21 cellular contexts compared by ENCODE assay signal in the genomic region with DNA sequence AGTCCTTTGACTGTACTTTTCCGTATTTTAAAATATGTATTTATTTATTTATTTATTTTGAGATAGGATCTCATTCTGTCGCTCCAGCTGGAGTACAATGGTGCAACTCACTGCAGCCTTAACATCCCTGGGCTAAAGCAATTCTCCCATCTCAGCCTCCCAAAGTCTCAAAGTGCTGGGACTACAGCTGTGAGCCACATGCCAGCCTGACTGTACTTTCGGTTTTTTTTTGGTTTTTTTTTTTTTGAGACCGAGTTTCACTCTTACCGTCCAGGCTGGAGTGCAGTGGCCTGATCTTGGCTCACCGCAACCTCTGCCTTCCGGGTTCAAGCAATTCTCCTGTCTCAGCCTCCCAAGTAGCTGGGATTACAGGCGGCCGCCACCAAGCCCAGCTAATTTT. TPM values are rescaled to one million over a fixed set of nuclear protein-coding genes. Genes with fewer than 3 reads are reported as not detected.
DNase-seq lines count a peak whose midpoint lies in the region; ATAC-seq, FAIRE-seq and TF ChIP-seq lines count a peak whose summit lies in the region.
"Had no signal": no experiment of that assay in that cellular context is flagged by ENCODE, and none has a peak within 500 bp of the region (broad histone marks: within the 10 kb centered on the region; RNA-seq: fewer than 3 reads in every experiment).

No MANE protein-coding gene starts in this region.

- no peak for TF ChIP-seq EP300 in GM12878 (IDR thresholded peaks at IDR 0.05; ENCODE audit: borderline replicate concordance in 1 of 2, control insufficient read depth in 1 of 2, low read depth in 2 of 2, low read length in 2 of 2)

- H3K9ac ChIP-seq in MM.1S (ENCODE audit: low read length) (no peak overlapping the region), GM12878 (ENCODE audit: control insufficient read depth, insufficient read depth, low read length) (no peak overlapping the region), Karpas-422 (ENCODE audit: low read length) (no peak overlapping the region)

- H4K20me1 ChIP-seq in MM.1S (ENCODE audit: insufficient read depth, low read length): no peaks in the 10 kb centered on the region
- H4K20me1 ChIP-seq in GM12878 (ENCODE audit: control insufficient read depth, insufficient read depth): no peaks in the 10 kb centered on the region
- no peaks in the 10 kb centered on the region for H4K20me1 ChIP-seq in Karpas-422 (ENCODE audit: insufficient read depth, low read depth, low read length)

- 75% methylated on average over 9 of the region's 9 CpGs for WGBS in GM12878 (ENCODE audit: insufficient coverage, insufficient replicate concordance, low lambda C conversion rate, missing lambda C conversion rate)

- no peak for TF ChIP-seq CTCF in MM.1S (IDR thresholded peaks at IDR 0.05; ENCODE audit: low read length)
- TF ChIP-seq CTCF in GM12878 (IDR thresholded peaks at IDR 0.05 in 2 of 3, conservative IDR thresholded peaks at IDR 0.05 in 1 of 3; ENCODE audit: control insufficient read depth in 2 of 3, extremely low read depth in 1 of 3, insufficient read depth in 1 of 3, low read depth in 3 of 3, low read length in 3 of 3): no peak

- H3K36me3 ChIP-seq in MM.1S (replicated peaks; ENCODE audit: insufficient read depth, low read length): no peaks in the 10 kb centered on the region
- no peaks in the 10 kb centered on the region for H3K36me3 ChIP-seq in GM12878 (ENCODE audit: control insufficient read depth in 2 of 2, insufficient read depth in 2 of 2, low read length in 1 of 2)
- H3K36me3 ChIP-seq in Karpas-422 (ENCODE audit: insufficient read depth, low read length): no peaks in the 10 kb centered on the region
- H3K36me3 ChIP-seq: SJCRH30 had no signal

- H3K79me2 ChIP-seq in MM.1S (ENCODE audit: low read length): no peaks in the 10 kb centered on the region
- no peaks in the 10 kb centered on the region for H3K79me2 ChIP-seq in GM12878 (ENCODE audit: control insufficient read depth, insufficient read depth, low read length)
- no peaks in the 10 kb centered on the region for H3K79me2 ChIP-seq in Karpas-422 (ENCODE audit: low read length)

- no peak for FAIRE-seq in GM12878 (lab: Jason Lieb, UNC)
- FAIRE-seq: GM18507 had no signal

- DNase-seq in GM04504 (ENCODE audit: low read depth) (peak; percentile 16), MM.1S (peak; percentile 36), GM12878 (ENCODE audit: low read depth, low spot score) (no peak), NCI-H1417 (lab: John Stamatoyannopoulos, UW) (no peak), H4 (ENCODE audit: low spot score) (no peak), Karpas-422 (no peak)
- DNase-seq in activated naive CD4-positive, alpha-beta T cell treated with Interleukin-2 at 50 U/mL for 16 hours: no peak
- DNase-seq: CD8-positive, alpha-beta T cell; GF-D8; GOT3; NCI-H1105 treated with DMSO at 0.1 percent for 48 hours; NCI-H2029; NCI-H446 treated with DMSO at 0.1 percent for 48 hours; NCI-H526; NCI-H82; SJCRH30; T-cell had no signal

- intact Hi-C loops in GM12878 (cut with micrococcal nuclease; ENCODE audit: unreplicated experiment): no loop called here

- POLR2A ChIA-PET in GM12878 (lab: Charles Lee): no interaction called here

- no peaks in the 10 kb centered on the region for H3K9me3 ChIP-seq in MM.1S (replicated peaks; ENCODE audit: insufficient read depth, low read length)
- no peaks in the 10 kb centered on the region for H3K9me3 ChIP-seq in GM12878 (replicated peaks; ENCODE audit: control insufficient read depth, insufficient read depth, low read length)
- no peaks in the 10 kb centered on the region for H3K9me3 ChIP-seq in Karpas-422 (ENCODE audit: low read length)
- H3K9me3 ChIP-seq: Caco-2, SJCRH30 had no signal

- H3K9me2 ChIP-seq in MM.1S (replicated peaks; ENCODE audit: insufficient read depth, low read length): no peaks in the 10 kb centered on the region
- no peaks in the 10 kb centered on the region for H3K9me2 ChIP-seq in Karpas-422 (replicated peaks; ENCODE audit: insufficient read depth, low read length)

- TF ChIP-seq RAD21 in GM12878 (IDR thresholded peaks at IDR 0.05; ENCODE audit: insufficient read depth, low read depth, low read length): no peak

- H3K4me1 ChIP-seq in MM.1S (ENCODE audit: low read length): no peaks in the 10 kb centered on the region
- no peaks in the 10 kb centered on the region for H3K4me1 ChIP-seq in GM12878 (ENCODE audit: control insufficient read depth, insufficient read depth, low read length)
- H3K4me1 ChIP-seq in Karpas-422 (ENCODE audit: low read length): no peaks in the 10 kb centered on the region

- ATAC-seq in GM12878: peak; percentile 65
- ATAC-seq: CD8-positive, alpha-beta T cell; T-cell had no signal

- H3K27me3 ChIP-seq in MM.1S (replicated peaks; ENCODE audit: insufficient read depth, low read length) (no peaks in the 10 kb centered on the region), GM12878 (replicated peaks in 1 of 2; ENCODE audit: control insufficient read depth in 2 of 2, insufficient read depth in 2 of 2, low read length in 1 of 2) (no peaks in the 10 kb centered on the region), Karpas-422 (ENCODE audit: low read length) (no peaks in the 10 kb centered on the region)
- H3K27me3 ChIP-seq: SJCRH30 had no signal

- H3K27ac ChIP-seq in MM.1S (ENCODE audit: low read length) (no peak overlapping the region), GM12878 (ENCODE audit: control insufficient read depth, insufficient read depth) (no peak overlapping the region), Karpas-422 (ENCODE audit: low read length) (no peak overlapping the region)
- H3K27ac ChIP-seq: C4-2B, HL-60, SJCRH30 had no signal

- no peak overlapping the region for H3K4me2 ChIP-seq in MM.1S (ENCODE audit: low read depth, low read length)
- H3K4me2 ChIP-seq in GM12878 (ENCODE audit: control insufficient read depth, insufficient read depth): no peak overlapping the region
- H3K4me2 ChIP-seq in Karpas-422 (ENCODE audit: low read depth, low read length, poor library complexity, severe bottlenecking): no peak overlapping the region

- BruUV-seq in GM12878 (replicated peaks; lab: Mats Ljungman, UMichigan): no TSS peak

- RAD21 ChIA-PET in GM12878 (lab: Charles Lee; ENCODE audit: unreplicated experiment): interaction anchor here (1.2 kb wide), 1 partner anchor 18 kb away, joined by 4 read pairs; no protein-coding TSS in a partner anchor

- H3K4me3 ChIP-seq in MM.1S (ENCODE audit: low read length) (no peak overlapping the region), GM12878 (no peak overlapping the region), Karpas-422 (ENCODE audit: low read length) (no peak overlapping the region)
- H3K4me3 ChIP-seq: SJCRH30 had no signal

- H3F3A ChIP-seq in MM.1S (ENCODE audit: insufficient read depth, low read length): no peaks in the 10 kb centered on the region

- TF ChIP-seq POLR2A in GM12878 (IDR thresholded peaks at IDR 0.05; ENCODE audit: low read depth, low read length): no peak

- CTCF ChIA-PET in GM12878 (lab: Yijun Ruan, JAX): interaction anchor here (0.9 to 3.5 kb wide), 2 partner anchors 10 to 63 kb away, joined by 6 to 22 read pairs; no protein-coding TSS in a partner anchor

- H2AFZ ChIP-seq in MM.1S (ENCODE audit: low read length): no peak overlapping the region
- no peak overlapping the region for H2AFZ ChIP-seq in GM12878 (ENCODE audit: control insufficient read depth, low read depth, low read length)
- no peak overlapping the region for H2AFZ ChIP-seq in Karpas-422 (ENCODE audit: low read length)

- SMC1A ChIA-PET in GM12878 (lab: Charles Lee; ENCODE audit: uncharacterized antibody, unreplicated experiment): interaction anchor here (0.6 kb wide), 1 partner anchor 158 kb away, joined by 3 read pairs; no protein-coding TSS in a partner anchor

- in situ Hi-C loops in GM12878 (cut with MboI): no loop called here

RNA-seq across cellular contexts. Expression of a gene that starts 28.9 kb away (rescaled TPM):
- 8.3 and 11.0 TPM in 2 replicates for total RNA-seq in GM12878 (2013; cell fraction: nucleolus; rRNA removed)
- total RNA-seq in GM12878 (2014; rRNA removed) (3.6 and 4.0 TPM in 2 replicates), GM12878 (2014; rRNA removed; fragmentation: Illumina TruSeq; extraction: Trizol) (5.9 and 6.4 TPM in 2 replicates), GM12878 (2021) (6.8 and 8.0 TPM in 2 replicates)
- 2.3 TPM for polyA plus RNA-seq in GM12878 (2011; ENCODE audit: low read depth)
- polyA plus RNA-seq in GM12878 (2011; rRNA removed) (12.3 and 17.8 TPM in 2 replicates), GM12878 (2014; fragmentation: Illumina TruSeq; extraction: Trizol) (9.5 and 13.9 TPM in 2 replicates), GM12878 (2014; fragmentation: Nextera tagmentation; extraction: Ambion mirVana) (1 to 10 TPM; 2.4 to 3.7 TPM), GM12878 (2014; rRNA removed) (6.4 and 7.4 TPM in 2 replicates), GM12878 (2016; fragmentation: Nextera tagmentation; extraction: Ambion mirVana) (1 to 10 TPM; 1.8 to 5.9 TPM)
- polyA plus RNA-seq in GM12878 (2011; cell fraction: cytosol; rRNA removed): 6.0 and 6.8 TPM in 2 replicates
- 6.1 and 8.9 TPM in 2 replicates for polyA plus RNA-seq in GM12878 (2011; cell fraction: nucleus; rRNA removed)
- polyA plus RNA-seq in GM12878 (2012): 3.7 and 3.8 TPM in 2 replicates
- polyA minus RNA-seq in GM12878 (2011; rRNA and poly(A)+ RNA removed): 6.8 and 7.6 TPM in 2 replicates
- polyA minus RNA-seq in GM12878 (2011; cell fraction: cytosol; rRNA and poly(A)+ RNA removed): 2.7 and 7.5 TPM in 2 replicates
- 5.7 and 9.5 TPM in 2 replicates for polyA minus RNA-seq in GM12878 (2011; cell fraction: nucleus; rRNA and poly(A)+ RNA removed)
- total RNA-seq in H4 (2014; rRNA removed; shearing (Covaris generic)): 1.6 and 3.3 TPM in 2 replicates
- 12.6 and 30.5 TPM in 2 replicates for total RNA-seq in Karpas-422 (2014; rRNA removed; shearing (Covaris generic); ENCODE audit: low replicate concordance)

RNA-seq across cellular contexts. Expression of a gene that starts 57.4 kb away (rescaled TPM):
- total RNA-seq in GM12878 (2013; cell fraction: nucleolus; rRNA removed): 48.2 and 50.3 TPM in 2 replicates
- total RNA-seq in GM12878 (2014; rRNA removed) (25.6 and 42.9 TPM in 2 replicates), GM12878 (2014; rRNA removed; fragmentation: Illumina TruSeq; extraction: Trizol) (31.3 and 32.8 TPM in 2 replicates), GM12878 (2021) (20.2 and 22.6 TPM in 2 replicates)
- polyA plus RNA-seq in GM12878 (2011; ENCODE audit: low read depth): 11.0 TPM
- polyA plus RNA-seq in GM12878 (2011; rRNA removed) (32.8 and 43.6 TPM in 2 replicates), GM12878 (2014; fragmentation: Illumina TruSeq; extraction: Trizol) (24.0 and 26.0 TPM in 2 replicates), GM12878 (2014; fragmentation: Nextera tagmentation; extraction: Ambion mirVana) (10 to 100 TPM in 1 of 2 experiments, 1 to 10 TPM in 1; 6.8 to 13.9 TPM), GM12878 (2014; rRNA removed) (29.5 and 34.1 TPM in 2 replicates), GM12878 (2016; fragmentation: Nextera tagmentation; extraction: Ambion mirVana) (10 to 100 TPM; 39.1 to 41.7 TPM)
- 25.3 and 28.3 TPM in 2 replicates for polyA plus RNA-seq in GM12878 (2011; cell fraction: cytosol; rRNA removed)
- 10.3 and 14.0 TPM in 2 replicates for polyA plus RNA-seq in GM12878 (2011; cell fraction: nucleus; rRNA removed)
- polyA plus RNA-seq in GM12878 (2012): 14.5 and 18.4 TPM in 2 replicates
- polyA minus RNA-seq in GM12878 (2011; rRNA and poly(A)+ RNA removed): 15.4 and 17.0 TPM in 2 replicates
- polyA minus RNA-seq in GM12878 (2011; cell fraction: cytosol; rRNA and poly(A)+ RNA removed): 7.4 and 8.4 TPM in 2 replicates
- polyA minus RNA-seq in GM12878 (2011; cell fraction: nucleus; rRNA and poly(A)+ RNA removed): 7.6 and 13.5 TPM in 2 replicates
- 20.8 and 38.1 TPM in 2 replicates for total RNA-seq in H4 (2014; rRNA removed; shearing (Covaris generic))
- 67.9 and 76.3 TPM in 2 replicates for total RNA-seq in Karpas-422 (2014; rRNA removed; shearing (Covaris generic); ENCODE audit: low replicate concordance)

Comparison
In these comparisons a context has a peak if more than half of its experiments do, and no peak if none do; other contexts are left out.
1. DNase-seq: peak in GM04504 (single experiment) and MM.1S (single experiment); none in GM12878 (single experiment), NCI-H1417 (0 of 3), H4 (single experiment), Karpas-422 (single experiment) and activated naive CD4-positive, alpha-beta T cell treated with Interleukin-2 at 50 U/mL for 16 hours (single experiment).